17 cellular contexts compared by ENCODE assay signal in genomic region chr1:99749504-99749903, GRCh38. TPM values are rescaled to one million over a fixed set of nuclear protein-coding genes. Genes with fewer than 3 reads are reported as not detected.
DNase-seq lines count a peak whose midpoint lies in the region; ATAC-seq, FAIRE-seq and TF ChIP-seq lines count a peak whose summit lies in the region.
"Had no signal": no experiment of that assay in that cellular context is flagged by ENCODE, and none has a peak within 500 bp of the region (broad histone marks: within the 10 kb centered on the region; RNA-seq: fewer than 3 reads in every experiment).

No MANE protein-coding gene starts in this region.

- ATAC-seq in GM19351 (IDR thresholded peaks at IDR 0.05; ENCODE audit: unreplicated experiment) (peak; percentile 12), HG02642 (IDR thresholded peaks at IDR 0.05; ENCODE audit: poor library complexity, unreplicated experiment) (peak; percentile 29), HG03196 (IDR thresholded peaks at IDR 0.05; ENCODE audit: unreplicated experiment) (peak; percentile 24)
- ATAC-seq: HCT116 had no signal

- H3K4ac ChIP-seq in H9 (ENCODE audit: low read depth, low read length), result no peak overlapping the region

- peaks cover 0 to 9% (median 0%) of the 10 kb centered on the region in 4 donors for H3K36me3 ChIP-seq in transverse colon
- H3K36me3 ChIP-seq: WERI-Rb-1 had no signal

- no peak overlapping the region for H3K23ac ChIP-seq in H9 (ENCODE audit: insufficient read length, low read depth, low read length)

- H3K23me2 ChIP-seq in H9 (ENCODE audit: insufficient read length, low read depth, low read length, poor library complexity, severe bottlenecking), result no peaks in the 10 kb centered on the region

- no peak overlapping the region for H2BK5ac ChIP-seq in H9 (ENCODE audit: insufficient read length, low read length)

- no peaks in the 10 kb centered on the region for H3K79me2 ChIP-seq in H9 (ENCODE audit: insufficient read depth, low read length)

- H3K27ac ChIP-seq in transverse colon, result no peak overlapping the region
- H3K27ac ChIP-seq in H9 (ENCODE audit: insufficient read length, low read depth, low read length), result no peak overlapping the region
- H3K27ac ChIP-seq: SK-N-MC, WERI-Rb-1 had no signal

- no peak overlapping the region for H3K18ac ChIP-seq in H9 (ENCODE audit: insufficient read length, low read depth, low read length)

- H3K4me1 ChIP-seq in transverse colon, result peaks cover 0 to 25% (median 12%) of the 10 kb centered on the region in 4 donors
- H3K4me1 ChIP-seq in H9 (ENCODE audit: insufficient read depth, low read length), result 0 out of 2 replicates have a peak, but pooled peaks cover 2% of the 10 kb centered on the region

- TF ChIP-seq EP300 in transverse colon (IDR thresholded peaks at IDR 0.05; ENCODE audit: low read depth), result no peak

- in situ Hi-C loops in transverse colon (cut with MboI; ENCODE audit: low pct_ligation_motif_present in 1 of 4, low pct_unique_long_range_greater_than_20kb in 1 of 4, low sequenced_read_pairs in 3 of 4), result no loop called here

- TF ChIP-seq POLR2A in GM12892 (IDR thresholded peaks at IDR 0.05; ENCODE audit: low read depth, low read length) (no peak), transverse colon (IDR thresholded peaks at IDR 0.05) (no peak)

- DNase-seq in GM12892 (ENCODE audit: insufficient read length) (no peak), transverse colon (no peak), H9 (no peak)
- DNase-seq in activated T-helper 2 cell treated with anti-CD3 and anti-CD28 coated beads, Interferon-gamma antibody, Interleukin-2, Interleukin-4, amounts not matched to agents 10 μg/mL and 5 μg/mL and 100 μg/mL, durations not matched to agents 14 hours and 24 hours and 36 hours (ENCODE audit: low spot score), result no peak
- no peak for DNase-seq in stimulated activated CD4-positive, alpha-beta T cell treated with anti-CD3 and anti-CD28 coated beads, Interleukin-4, amount 100 ng/mL, for 4 hours
- DNase-seq: CD4-positive, alpha-beta T cell; foreskin melanocyte; midbrain; WERI-Rb-1 had no signal

- no peak overlapping the region for H2BK12ac ChIP-seq in H9 (ENCODE audit: insufficient read length, low read depth, low read length)

- peaks cover 19% of the 10 kb centered on the region for H3K4me1 Mint-ChIP-seq in activated T-helper 2 cell treated with anti-CD3 and anti-CD28 coated beads, Interferon-gamma antibody, Interleukin-2, Interleukin-4, amounts not matched to agents 10 μg/mL and 5 μg/mL and 100 μg/mL, durations not matched to agents 14 hours and 24 hours and 36 hours (ENCODE audit: low read depth)
- H3K4me1 Mint-ChIP-seq in H9, result peaks cover 10 to 21% of the 10 kb centered on the region in 2 experiments

- H2AFZ ChIP-seq in H9 (ENCODE audit: low read length), result no peak overlapping the region

- H3K14ac ChIP-seq in H9 (ENCODE audit: insufficient read depth, low read length), result no peak overlapping the region

- peaks cover 5% of the 10 kb centered on the region for H3K9me3 Mint-ChIP-seq in activated T-helper 2 cell treated with anti-CD3 and anti-CD28 coated beads, Interferon-gamma antibody, Interleukin-2, Interleukin-4, amounts not matched to agents 10 μg/mL and 5 μg/mL and 100 μg/mL, durations not matched to agents 14 hours and 24 hours and 36 hours
- no peaks in the 10 kb centered on the region for H3K9me3 Mint-ChIP-seq in H9
- H3K9me3 Mint-ChIP-seq: CD4-positive, alpha-beta T cell had no signal

- peaks cover 3% of the 10 kb centered on the region for H3K36me3 Mint-ChIP-seq in activated T-helper 2 cell treated with anti-CD3 and anti-CD28 coated beads, Interferon-gamma antibody, Interleukin-2, Interleukin-4, amounts not matched to agents 10 μg/mL and 5 μg/mL and 100 μg/mL, durations not matched to agents 14 hours and 24 hours and 36 hours (ENCODE audit: low read depth)
- peaks cover 0 to 9% (median 0%) of the 10 kb centered on the region in 3 experiments; a peak in 2 of 7 replicates for H3K36me3 Mint-ChIP-seq in H9 (ENCODE audit: insufficient read depth in 1 of 3, low read depth in 3 of 3)
- H3K36me3 Mint-ChIP-seq: activated naive CD8-positive, alpha-beta T cell had no signal

- no peak overlapping the region for H3K27ac Mint-ChIP-seq in activated T-helper 2 cell treated with anti-CD3 and anti-CD28 coated beads, Interferon-gamma antibody, Interleukin-2, Interleukin-4, amounts not matched to agents 10 μg/mL and 5 μg/mL and 100 μg/mL, durations not matched to agents 14 hours and 24 hours and 36 hours
- H3K27ac Mint-ChIP-seq in H9, result no peak overlapping the region; a peak in 1 of 7 replicates
- H3K27ac Mint-ChIP-seq: activated naive CD8-positive, alpha-beta T cell; CD4-positive, alpha-beta T cell had no signal

- H3K9ac ChIP-seq in H9 (ENCODE audit: extremely low read depth, insufficient read length, low read length), result no peak overlapping the region

- H4K5ac ChIP-seq in H9 (ENCODE audit: insufficient read length, low read depth, low read length), result no peak overlapping the region

- H3K56ac ChIP-seq in H9 (ENCODE audit: insufficient read length, low read depth, low read length), result no peak overlapping the region

- TF ChIP-seq CTCF in transverse colon (IDR thresholded peaks at IDR 0.05) (no peak), H9 (conservative IDR thresholded peaks at IDR 0.05) (no peak)

- H4K20me1 ChIP-seq in H9 (ENCODE audit: control insufficient read depth, insufficient read depth, insufficient read length), result no peaks in the 10 kb centered on the region

- intact Hi-C loops in activated T-helper 2 cell treated with anti-CD3 and anti-CD28 coated beads, Interferon-gamma antibody, Interleukin-2, Interleukin-4, amounts not matched to agents 10 μg/mL and 5 μg/mL and 100 μg/mL, durations not matched to agents 14 hours and 24 hours and 36 hours (cut with micrococcal nuclease), result no loop called here
- intact Hi-C loops in transverse colon (cut with DNase I; ENCODE audit: low total_unique reads), result no loop called here

- peak; percentile 74 for FAIRE-seq in GM12892 (lab: Jason Lieb, UNC)
- FAIRE-seq: A204.1, endometrium had no signal

- no peak overlapping the region for H3K4me3 Mint-ChIP-seq in activated T-helper 2 cell treated with anti-CD3 and anti-CD28 coated beads, Interferon-gamma antibody, Interleukin-2, Interleukin-4, amounts not matched to agents 10 μg/mL and 5 μg/mL and 100 μg/mL, durations not matched to agents 14 hours and 24 hours and 36 hours (ENCODE audit: low read depth)
- no peak overlapping the region for H3K4me3 Mint-ChIP-seq in H9
- H3K4me3 Mint-ChIP-seq: activated naive CD8-positive, alpha-beta T cell; CD4-positive, alpha-beta T cell had no signal

- H3K27me3 ChIP-seq in transverse colon (no peaks in the 10 kb centered on the region), H9 (ENCODE audit: insufficient read depth, low read length) (no peaks in the 10 kb centered on the region)

- H2BK120ac ChIP-seq in H9 (ENCODE audit: low read depth, low read length, poor library complexity, severe bottlenecking), result no peak overlapping the region

- H3T11ph ChIP-seq in H9 (ENCODE audit: low read length), result no peak overlapping the region

- H2BK20ac ChIP-seq in H9 (ENCODE audit: low read depth, low read length, poor library complexity, severe bottlenecking), result no peak overlapping the region

- no peak overlapping the region for H2AK5ac ChIP-seq in H9 (ENCODE audit: insufficient read length, low read length)

- H2BK15ac ChIP-seq in H9 (ENCODE audit: low read depth, low read length), result no peak overlapping the region

- no peak overlapping the region for H4K8ac ChIP-seq in H9 (replicated peaks; ENCODE audit: insufficient read length, low read depth, low read length)

- H3K9me3 ChIP-seq in transverse colon, result no peaks in the 10 kb centered on the region
- H3K9me3 ChIP-seq in H9 (ENCODE audit: control insufficient read depth, low read depth, low read length), result no peaks in the 10 kb centered on the region

- no peaks in the 10 kb centered on the region for H3K79me1 ChIP-seq in H9 (ENCODE audit: insufficient read depth, low read depth, low read length, poor library complexity, severe bottlenecking)

- H3K4me3 ChIP-seq in transverse colon, result no peak overlapping the region
- H3K4me3 ChIP-seq: SK-N-MC had no signal

- H3K4me2 ChIP-seq in H9 (ENCODE audit: insufficient read depth, insufficient read length, low read length), result no peak overlapping the region

- H3K27me3 Mint-ChIP-seq in activated T-helper 2 cell treated with anti-CD3 and anti-CD28 coated beads, Interferon-gamma antibody, Interleukin-2, Interleukin-4, amounts not matched to agents 10 μg/mL and 5 μg/mL and 100 μg/mL, durations not matched to agents 14 hours and 24 hours and 36 hours (ENCODE audit: low read depth), result no peaks in the 10 kb centered on the region
- H3K27me3 Mint-ChIP-seq in H9 (ENCODE audit: low read depth), result no peaks in the 10 kb centered on the region
- H3K27me3 Mint-ChIP-seq: activated naive CD8-positive, alpha-beta T cell; CD4-positive, alpha-beta T cell had no signal

- H4K91ac ChIP-seq in H9 (ENCODE audit: insufficient read length, low read depth, low read length), result no peak overlapping the region

RNA-seq across cellular contexts. Expression of gene FRRS1, which starts 16.9 kb away (rescaled TPM):
- 4.9 TPM for polyA plus RNA-seq in GM12892 (2012; ENCODE audit: missing spikeins)
- 0.85 and 1.2 TPM in 2 replicates for total RNA-seq in activated T-helper 2 cell treated with anti-CD3 and anti-CD28 coated beads, Interferon-gamma antibody, Interleukin-2, Interleukin-4, amounts not matched to agents 10 μg/mL and 5 μg/mL and 100 μg/mL, durations not matched to agents 14 hours and 24 hours and 36 hours
- total RNA-seq in transverse colon (10 to 100 TPM in 2 of 4 donors, 1 to 10 TPM in 2; 3.0 to 32.4 (median 18.9) TPM), H9 (2021) (4.6 and 5.6 TPM in 2 replicates)
